ENCODE assay signal across 8 cellular contexts in genomic region chr18:2985628-2986027, GRCh38. TPM values are rescaled to one million over a fixed set of nuclear protein-coding genes. Genes with fewer than 3 reads are reported as not detected.
DNase-seq lines count a peak whose midpoint lies in the region; ATAC-seq and TF ChIP-seq lines count a peak whose summit lies in the region.

No MANE protein-coding gene starts in this region.

- no peaks in the 10 kb centered on the region for H3K27me3 ChIP-seq in spleen (replicated peaks in 1 of 7)

- no peaks in the 10 kb centered on the region for H3K9me3 ChIP-seq in spleen

- intact Hi-C loops in spleen (cut with DNase I; ENCODE audit: low total_unique reads) = loop anchor here (5.0 kb wide), 1 partner anchor 53 kb away; no protein-coding TSS in a partner anchor

- WGBS in spleen, 5 donors = 55 to 82% (median 58%) methylated on average over 2 of the region's 2 CpGs

- peak; percentile 32 for ATAC-seq in GM18861 (IDR thresholded peaks at IDR 0.05; ENCODE audit: unreplicated experiment)

- no peaks in the 10 kb centered on the region for H3K36me3 ChIP-seq in spleen

- H3K27ac ChIP-seq in spleen = peak overlapping the region in 3 of 8 donors; percentile 21 to 39 (median 35)

- peak; percentile 25 for TF ChIP-seq CTCF in AG09309 (IDR thresholded peaks at IDR 0.05; ENCODE audit: control insufficient read depth, insufficient read depth, low read depth, low read length, missing control alignments)
- TF ChIP-seq CTCF in epithelial cell of proximal tubule (conservative IDR thresholded peaks at IDR 0.05; ENCODE audit: low read depth, low read length) = peak; percentile 62
- TF ChIP-seq CTCF in spleen (IDR thresholded peaks at IDR 0.05 in 8 of 11, conservative IDR thresholded peaks at IDR 0.05 in 3 of 11) = peak; percentile 33 to 79 (median 66)

- no peak for DNase-seq in AG09309 (ENCODE audit: low read depth)
- peak; percentile 6 for DNase-seq in NCI-H524 treated with DMSO at 0.1 percent for 48 hours (lab: John Stamatoyannopoulos, UW)
- DNase-seq in epithelial cell of proximal tubule (ENCODE audit: low read depth) = no peak
- DNase-seq in spleen = no peak
- no peak for DNase-seq in foreskin melanocyte
- no peak for DNase-seq in Ammon's horn (ENCODE audit: low spot score)
- no peak for DNase-seq in epidermal melanocyte (ENCODE audit: insufficient read length, low spot score)

- H3K4me1 ChIP-seq in spleen = peaks cover 12 to 91% (median 55%) of the 10 kb centered on the region in 6 donors

- TF ChIP-seq POLR2A in spleen (IDR thresholded peaks at IDR 0.05) = no peak

- H3K4me3 ChIP-seq in AG09309 (ENCODE audit: control insufficient read depth, low read depth, low read length) (no peak overlapping the region), epithelial cell of proximal tubule (ENCODE audit: low read depth, low read length) (no peak overlapping the region), spleen (no peak overlapping the region)

RNA-seq across cellular contexts. Expression of gene LPIN2, which starts 27.3 kb away (rescaled TPM):
- total RNA-seq in epithelial cell of proximal tubule (15.6 and 18.2 TPM in 2 replicates), spleen (10 to 100 TPM; 44.8 to 79.7 (median 61.5) TPM)
- 1 to 10 TPM; 4.0 to 9.6 (median 5.8) TPM for polyA plus RNA-seq in spleen
